23 cellular contexts compared by ENCODE assay signal in genomic region chr3:188824596-188824995, GRCh38.
"Had no signal": no experiment of that assay in that cellular context is flagged by ENCODE, and none has a peak within 500 bp of the region (broad histone marks: within the 10 kb centered on the region; RNA-seq: fewer than 3 reads in every experiment).

No MANE protein-coding gene starts in this region.

- H3K27ac ChIP-seq: coronary artery, esophagus muscularis mucosa, lower lobe of right lung, ovary, psoas muscle, sigmoid colon, skin epidermis, spleen, testis, tibial artery had no signal

- ATAC-seq: left ventricle myocardium superior; lower lobe of right lung; naive thymus-derived CD8-positive, alpha-beta T cell; psoas muscle; right cardiac atrium; stimulated activated memory B cell treated with anti-CD40 and anti-IgM and Interleukin-4, amounts not matched to agents 10 μg/mL and 1 μg/mL and 100 μg/mL, for 72 hours; stimulated activated naive CD8-positive, alpha-beta T cell treated with anti-CD3 and anti-CD28 coated beads, Interleukin-15, Interleukin-2, amounts not matched to agents 100 U/mL and 50 U/mL, for 24 hours had no signal

- H3K4me1 ChIP-seq: testis had no signal

- H3K4me3 ChIP-seq: coronary artery, esophagus muscularis mucosa, lower lobe of right lung, ovary, psoas muscle, sigmoid colon, skin epidermis, spleen, testis, tibial artery had no signal

- H3K9me3 ChIP-seq: esophagus muscularis mucosa, lower lobe of right lung, ovary, psoas muscle, sigmoid colon, spleen, testis, tibial artery had no signal

- H3K27me3 ChIP-seq: esophagus muscularis mucosa, ovary, sigmoid colon, spleen, testis, tibial artery had no signal

- DNase-seq: dermis blood vessel endothelial cell; effector memory CD4-positive, alpha-beta T cell; head of caudate nucleus; left ventricle myocardium superior; lower lobe of right lung; naive thymus-derived CD8-positive, alpha-beta T cell; nephron progenitor cell; occipital lobe; ovary; posterior cingulate gyrus; psoas muscle; right cardiac atrium; sigmoid colon; spleen; stimulated activated CD4-positive, alpha-beta T cell treated with anti-CD3 and anti-CD28 coated beads, Interleukin-4, amount 100 ng/mL, for 4 hours; stimulated activated naive CD8-positive, alpha-beta T cell treated with anti-CD3 and anti-CD28 coated beads, Interleukin-15, Interleukin-2, amounts not matched to agents 100 U/mL and 50 U/mL, for 24 hours; substantia nigra; testis; tibial artery had no signal

- H3K36me3 ChIP-seq: esophagus muscularis mucosa, lower lobe of right lung, ovary, sigmoid colon, spleen, tibial artery had no signal
